Comparison of ENCODE assay signal across 16 cellular contexts in genomic region chr14:105324080-105324778, GRCh38. TPM values are rescaled to one million over a fixed set of nuclear protein-coding genes. Genes with fewer than 3 reads are reported as not detected.
DNase-seq lines count a peak whose midpoint lies in the region; ATAC-seq, FAIRE-seq and TF ChIP-seq lines count a peak whose summit lies in the region.
"Had no signal": no experiment of that assay in that cellular context is flagged by ENCODE, and none has a peak within 500 bp of the region (broad histone marks: within the 10 kb centered on the region; RNA-seq: fewer than 3 reads in every experiment).

No MANE protein-coding gene starts in this region.

- no peaks in the 10 kb centered on the region for H3K27me3 ChIP-seq in NT2/D1 (ENCODE audit: insufficient read depth, insufficient read length)
- no peaks in the 10 kb centered on the region for H3K27me3 ChIP-seq in gastroesophageal sphincter
- H3K27me3 ChIP-seq: esophagus squamous epithelium had no signal

- WGBS in gastroesophageal sphincter (ENCODE audit: low coverage in 1 of 2), 2 donors: 45% methylated on average over 2 of the region's 30 CpGs; no CpG with 5 or more reads in 1 of the 2 donors

- no peaks in the 10 kb centered on the region for H3K9me3 ChIP-seq in NT2/D1 (ENCODE audit: insufficient read depth, low read length)
- no peaks in the 10 kb centered on the region for H3K9me3 ChIP-seq in gastroesophageal sphincter
- H3K9me3 ChIP-seq in kidney (ENCODE audit: control insufficient read depth in 1 of 2, low read length in 2 of 2): no peaks in the 10 kb centered on the region
- H3K9me3 ChIP-seq: esophagus squamous epithelium had no signal

- no peak for FAIRE-seq in kidney (lab: Jason Lieb, UNC)

- H3K4me1 ChIP-seq in NT2/D1 (ENCODE audit: insufficient read depth, insufficient read length) (peaks cover 26% of the 10 kb centered on the region), gastroesophageal sphincter (peaks cover 0 to 69% (median 17%) of the 10 kb centered on the region in 3 donors), kidney (ENCODE audit: control insufficient read depth in 1 of 2, insufficient read depth in 1 of 2, low read depth in 1 of 2, low read length in 2 of 2) (peaks cover 6 to 9% of the 10 kb centered on the region in 2 donors)

- TF ChIP-seq POLR2A in gastroesophageal sphincter (IDR thresholded peaks at IDR 0.05): no peak

- DNase-seq in ELF-1 (ENCODE audit: low read depth, low spot score) (peak; percentile 56), NT2/D1 (ENCODE audit: low read depth, low spot score) (no peak), omental fat pad (ENCODE audit: low spot score) (no peak), middle frontal gyrus (ENCODE audit: extremely low spot score, low spot score) (no peak), kidney (no peak)
- DNase-seq: activated CD8-positive, alpha-beta memory T cell treated with anti-CD3 and anti-CD28 coated beads, Interleukin-2, amount 50 U/mL, for 4 hours; activated naive CD4-positive, alpha-beta T cell treated with anti-CD3 and anti-CD28 coated beads, Interleukin-2, amount 50 U/mL, for 16 hours; AML-193; DND-41; esophagus squamous epithelium; mesenchymal stem cell; NCI-H1694 treated with DMSO at 0.1 percent for 48 hours had no signal

- H3K27ac ChIP-seq in gastroesophageal sphincter (peak overlapping the region in 2 of 4 donors; percentile 53 to 63), kidney (ENCODE audit: low read depth in 2 of 2, low read length in 2 of 2) (no peak overlapping the region)
- H3K27ac ChIP-seq: esophagus squamous epithelium, parathyroid adenoma had no signal

- H3K4me3 ChIP-seq in NT2/D1 (ENCODE audit: insufficient read length, low read depth): no peak overlapping the region
- no peak overlapping the region for H3K4me3 ChIP-seq in gastroesophageal sphincter
- no peak overlapping the region for H3K4me3 ChIP-seq in kidney (ENCODE audit: low read length in 2 of 2)
- H3K4me3 ChIP-seq: esophagus squamous epithelium had no signal

- intact Hi-C loops in kidney (cut with DNase I): no loop called here

- H3K36me3 ChIP-seq in NT2/D1 (ENCODE audit: insufficient read depth, insufficient read length, low read length): no peaks in the 10 kb centered on the region
- peaks cover 0 to 9% of the 10 kb centered on the region in 2 donors for H3K36me3 ChIP-seq in gastroesophageal sphincter
- no peaks in the 10 kb centered on the region for H3K36me3 ChIP-seq in kidney (ENCODE audit: control insufficient read depth in 1 of 2, insufficient read depth in 2 of 2, low read length in 2 of 2)

- H3K9ac ChIP-seq in NT2/D1 (ENCODE audit: insufficient read length, low read depth) (peak overlapping the region; percentile 59), kidney (ENCODE audit: low read length in 2 of 2) (no peak overlapping the region)
- H3K9ac ChIP-seq: parathyroid adenoma had no signal

- TF ChIP-seq EP300 in gastroesophageal sphincter (IDR thresholded peaks at IDR 0.05): no peak

- ATAC-seq in gastroesophageal sphincter (peak; percentile 62), omental fat pad (ENCODE audit: low FRiP score) (peak; percentile 10), GM21786 (IDR thresholded peaks at IDR 0.05; ENCODE audit: unreplicated experiment) (no peak), HG03432 (IDR thresholded peaks at IDR 0.05; ENCODE audit: unreplicated experiment) (no peak)

- TF ChIP-seq CTCF in gastroesophageal sphincter (IDR thresholded peaks at IDR 0.05) (no peak), omental fat pad (IDR thresholded peaks at IDR 0.05) (no peak), kidney (IDR thresholded peaks at IDR 0.05; ENCODE audit: borderline replicate concordance, extremely low read depth, insufficient read depth) (no peak)

RNA-seq across cellular contexts. Expression of gene PACS2, which starts 9.7 kb away (rescaled TPM):
- total RNA-seq in gastroesophageal sphincter (10 to 100 TPM; 61.5 to 91.1 (median 74.7) TPM), omental fat pad (10 to 100 TPM; 47.5 to 78.5 (median 68.9) TPM), kidney (83.9 TPM)
- polyA plus RNA-seq in kidney (ENCODE audit: insufficient read depth, low read depth, low replicate concordance): 35.7 TPM

RNA-seq across cellular contexts. Expression of gene BRF1, which starts 23.4 kb away (rescaled TPM):
- total RNA-seq in gastroesophageal sphincter (10 to 100 TPM; 25.2 to 35.6 (median 30.9) TPM), omental fat pad (10 to 100 TPM; 22.8 to 46.5 (median 30.7) TPM), kidney (34.1 TPM)
- 19.3 TPM for polyA plus RNA-seq in kidney (ENCODE audit: insufficient read depth, low read depth, low replicate concordance)

Comparison
In these comparisons a context has a peak if more than half of its experiments do, and no peak if none do; other contexts are left out.
1. ATAC-seq: peak in gastroesophageal sphincter (single experiment) and omental fat pad (single experiment); none in GM21786 (single experiment) and HG03432 (single experiment).